Comparison of ENCODE assay signal across 18 cellular contexts in the genomic region with DNA sequence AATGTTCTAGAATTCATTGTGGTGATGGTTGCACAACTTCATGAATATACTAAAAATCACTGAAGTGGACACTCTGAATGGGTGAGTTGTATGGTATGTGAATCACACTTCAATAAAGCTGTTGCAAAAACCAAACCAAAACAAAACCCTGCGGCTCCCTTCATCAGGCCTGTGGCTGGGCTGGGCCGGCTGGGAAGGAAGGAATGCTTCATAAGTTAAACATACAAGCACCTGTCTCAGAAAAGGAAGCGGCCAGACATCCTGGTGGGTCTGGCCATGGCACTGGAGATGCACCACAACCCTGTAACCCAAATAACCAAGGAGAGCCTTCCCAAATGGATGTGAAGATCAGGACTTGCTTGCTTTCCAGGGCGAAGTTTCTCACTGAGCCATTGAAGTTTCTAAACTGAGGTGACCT. TPM values are rescaled to one million over a fixed set of nuclear protein-coding genes. Genes with fewer than 3 reads are reported as not detected.
DNase-seq lines count a peak whose midpoint lies in the region; TF ChIP-seq lines count a peak whose summit lies in the region.
"Had no signal": no experiment of that assay in that cellular context is flagged by ENCODE, and none has a peak within 500 bp of the region (broad histone marks: within the 10 kb centered on the region; RNA-seq: fewer than 3 reads in every experiment).

No MANE protein-coding gene starts in this region.

- H2AFZ ChIP-seq in hepatocyte: no peak overlapping the region

- 92 to 98% methylated on average over 2 to 4 of the region's 4 CpGs for WGBS in endodermal cell (ENCODE audit: insufficient coverage in 1 of 2, insufficient read length in 1 of 2), 2 experiments
- WGBS in hepatocyte (ENCODE audit: low lambda C conversion rate, missing lambda C conversion rate): 90% methylated on average over 4 of the region's 4 CpGs

- no peak overlapping the region for H3K4me3 ChIP-seq in endodermal cell (ENCODE audit: low read length)
- no peak overlapping the region for H3K4me3 ChIP-seq in hepatocyte
- H3K4me3 ChIP-seq: BLaER1, ovary, stomach had no signal

- H3K9me2 ChIP-seq in hepatocyte (replicated peaks; ENCODE audit: insufficient read depth): no peaks in the 10 kb centered on the region

- no peaks in the 10 kb centered on the region for H4K20me1 ChIP-seq in hepatocyte (ENCODE audit: insufficient read depth, poor library complexity, severe bottlenecking)
- H4K20me1 ChIP-seq: BLaER1 had no signal

- H3K9me3 Mint-ChIP-seq in endodermal cell: no peaks in the 10 kb centered on the region
- H3K9me3 Mint-ChIP-seq: activated CD4-positive, alpha-beta T cell treated with anti-CD3 and anti-CD28 coated beads, Interleukin-2, amount 10 ng/mL, durations not matched to agents 24 days and 14 days; activated T-cell treated with anti-CD3 and anti-CD28 coated beads, Interleukin-2, amount 50 U/mL, for 4 hours had no signal

- H3K9me3 ChIP-seq in endodermal cell (ENCODE audit: control insufficient read depth, low read length) (no peaks in the 10 kb centered on the region), hepatocyte (ENCODE audit: low read depth) (no peaks in the 10 kb centered on the region)
- H3K9me3 ChIP-seq: BLaER1, ovary, stomach had no signal

- no peaks in the 10 kb centered on the region for H3K4me1 Mint-ChIP-seq in endodermal cell
- H3K4me1 Mint-ChIP-seq: activated CD4-positive, alpha-beta T cell treated with anti-CD3 and anti-CD28 coated beads, Interleukin-2, amount 10 ng/mL, durations not matched to agents 24 days and 14 days had no signal

- no peak for TF ChIP-seq CTCF in endodermal cell (conservative IDR thresholded peaks at IDR 0.05)
- no peak for TF ChIP-seq CTCF in hepatocyte (IDR thresholded peaks at IDR 0.05; ENCODE audit: poor library complexity)

- H3K4me1 ChIP-seq in endodermal cell (ENCODE audit: control insufficient read depth, insufficient read depth, low read length) (no peaks in the 10 kb centered on the region), hepatocyte (ENCODE audit: insufficient read depth) (no peaks in the 10 kb centered on the region)
- H3K4me1 ChIP-seq: stomach had no signal

- no peak overlapping the region for H3K4me3 Mint-ChIP-seq in endodermal cell
- H3K4me3 Mint-ChIP-seq: activated CD4-positive, alpha-beta T cell treated with anti-CD3 and anti-CD28 coated beads, Interleukin-2, amount 10 ng/mL, durations not matched to agents 24 days and 14 days; activated T-cell treated with anti-CD3 and anti-CD28 coated beads, Interleukin-2, amount 50 U/mL, for 4 hours had no signal

- H3K79me2 ChIP-seq in hepatocyte: no peaks in the 10 kb centered on the region

- no peak overlapping the region for H3K27ac Mint-ChIP-seq in endodermal cell
- H3K27ac Mint-ChIP-seq: activated CD4-positive, alpha-beta T cell treated with anti-CD3 and anti-CD28 coated beads, Interleukin-2, amount 10 ng/mL, durations not matched to agents 24 days and 14 days had no signal

- H3K36me3 ChIP-seq in endodermal cell (ENCODE audit: control insufficient read depth, insufficient read depth, low read length) (peaks cover 6% of the 10 kb centered on the region), hepatocyte (replicated peaks; ENCODE audit: insufficient read depth, low read depth) (no peaks in the 10 kb centered on the region)
- H3K36me3 ChIP-seq: ovary had no signal

- no peak overlapping the region for H3K27ac ChIP-seq in endodermal cell (ENCODE audit: low read depth, low read length)
- H3K27ac ChIP-seq in hepatocyte: no peak overlapping the region
- H3K27ac ChIP-seq: BLaER1, ovary, stomach had no signal

- H3K9ac ChIP-seq in endodermal cell (ENCODE audit: extremely low read depth, low read length, poor library complexity, severe bottlenecking): no peak overlapping the region
- H3K9ac ChIP-seq: BLaER1 had no signal

- H3K27me3 Mint-ChIP-seq in endodermal cell (ENCODE audit: insufficient read depth): no peaks in the 10 kb centered on the region

- peaks cover 23% of the 10 kb centered on the region for H3K36me3 Mint-ChIP-seq in endodermal cell (ENCODE audit: low read depth)

- no peak overlapping the region for H3K4me2 ChIP-seq in hepatocyte
- H3K4me2 ChIP-seq: BLaER1 had no signal

- H3K27me3 ChIP-seq in endodermal cell (ENCODE audit: control insufficient read depth, insufficient read depth, low read length, poor library complexity, severe bottlenecking): no peaks in the 10 kb centered on the region
- H3K27me3 ChIP-seq in hepatocyte: no peaks in the 10 kb centered on the region
- H3K27me3 ChIP-seq: BLaER1, ovary, stomach had no signal

- DNase-seq in Daoy (ENCODE audit: low read depth) (peak; percentile 73), NCI-H460 (ENCODE audit: extremely low read depth, low read depth) (peak; percentile 41), endodermal cell (peak; percentile 20), mesenteric fat pad (ENCODE audit: low spot score) (peak; percentile 68), NCI-H187 (lab: John Stamatoyannopoulos, UW) (no peak), hepatocyte (ENCODE audit: low spot score) (no peak), NOMO-1 (lab: John Stamatoyannopoulos, UW; ENCODE audit: unreplicated experiment in 2 of 2) (no peak), cortex of kidney (lab: John Stamatoyannopoulos, UW) (no peak)
- DNase-seq: activated CD4-positive, alpha-beta T cell treated with anti-CD3 and anti-CD28 coated beads, Interleukin-2, amount 10 ng/mL, durations not matched to agents 24 days and 14 days; activated T-cell treated with anti-CD3 and anti-CD28 coated beads, Interleukin-2, amount 50 U/mL, for 4 hours; dermis blood vessel endothelial cell; MM.1S; NCI-H2107; NK-92 treated with Interleukin-12 subunit alpha and Interleukin-12 subunit beta, amount 100 ng/mL, for 24 hours; ovary; stomach; T1000 had no signal

RNA-seq across cellular contexts. Expression of gene TTC7B, which starts 34.9 kb away (rescaled TPM):
- total RNA-seq in Daoy (2014; rRNA removed; shearing (Covaris generic)): 21.3 and 33.2 TPM in 2 replicates
- total RNA-seq in NCI-H460 (2014; rRNA removed; shearing (Covaris generic)): 35.0 and 40.9 TPM in 2 replicates
- 23.7 and 23.8 TPM in 2 replicates for polyA plus RNA-seq in NCI-H460 (2014; cell fraction: nucleus; rRNA removed)
- total RNA-seq in endodermal cell (10 to 100 TPM; 51.3 to 62.6 TPM), mesenteric fat pad (92.3 TPM), hepatocyte (10.7 and 16.1 TPM in 2 replicates)
- polyA plus RNA-seq in endodermal cell (2013, experiment 1 of 2): 51.1 TPM
- 50.8 TPM for polyA plus RNA-seq in endodermal cell (2013, experiment 2 of 2)
- polyA plus RNA-seq in hepatocyte: 16.2 and 25.5 TPM in 2 replicates

Comparison
In these comparisons a context has a peak if more than half of its experiments do, and no peak if none do; other contexts are left out.
1. DNase-seq: peak in Daoy (single experiment), NCI-H460 (single experiment), endodermal cell (single experiment) and mesenteric fat pad (single experiment); none in NCI-H187 (0 of 2), hepatocyte (single experiment), NOMO-1 (0 of 2) and cortex of kidney (single experiment).